20 cellular contexts compared by ENCODE assay signal in genomic region chr6:73870907-73871306, GRCh38.
"Had no signal": no experiment of that assay in that cellular context is flagged by ENCODE, and none has a peak within 500 bp of the region (broad histone marks: within the 10 kb centered on the region; RNA-seq: fewer than 3 reads in every experiment).

No MANE protein-coding gene starts in this region.

- H3K4me1 ChIP-seq: gastrocnemius medialis, psoas muscle, uterus had no signal

- DNase-seq: activated CD4-positive, alpha-beta T cell treated with anti-CD3 and anti-CD28 coated beads, Interleukin-2, amount 10 ng/mL, durations not matched to agents 7 days and 5 days; activated CD4-positive, CD25-positive, alpha-beta regulatory T cell treated with anti-CD3 and anti-CD28 coated beads, Interleukin-2, amount 50 U/mL, for 72 hours; activated CD8-positive, alpha-beta memory T cell treated with anti-CD3 and anti-CD28 coated beads, Interleukin-2, amount 10 ng/mL, durations not matched to agents 7 days and 5 days; activated CD8-positive, alpha-beta T cell treated with anti-CD3 and anti-CD28 coated beads for 36 hours; activated effector memory CD4-positive, alpha-beta T cell treated with anti-CD3 and anti-CD28 coated beads, Interleukin-2, amount 50 U/mL, for 16 hours; activated naive CD4-positive, alpha-beta T cell treated with anti-CD3 and anti-CD28 coated beads, Interleukin-2, amount 50 U/mL, for 16 hours; activated naive CD8-positive, alpha-beta T cell treated with anti-CD3 and anti-CD28 coated beads, Interleukin-2, amount 50 U/mL, for 24 hours; activated T-cell treated with anti-CD3 and anti-CD28 coated beads for 4 hours; gastrocnemius medialis; hypothalamus; left ventricle myocardium superior; midbrain; psoas muscle; right cardiac atrium; stimulated activated CD4-positive, alpha-beta T cell treated with anti-CD3 and anti-CD28 coated beads, Interleukin-4, amount 100 ng/mL, for 24 hours; stimulated activated naive CD8-positive, alpha-beta T cell treated with anti-CD3 and anti-CD28 coated beads, Interleukin-15, Interleukin-2, amounts not matched to agents 100 U/mL and 50 U/mL, for 24 hours; uterus; WERI-Rb-1 had no signal

- H3K27ac ChIP-seq: gastrocnemius medialis, psoas muscle, uterus, WERI-Rb-1 had no signal

- H3K27me3 Mint-ChIP-seq: activated CD4-positive, alpha-beta T cell treated with anti-CD3 and anti-CD28 coated beads, Interleukin-2, amount 10 ng/mL, durations not matched to agents 7 days and 5 days; activated naive CD8-positive, alpha-beta T cell treated with anti-CD3 and anti-CD28 coated beads, Interleukin-2, amount 50 U/mL, for 24 hours had no signal

- H3K27me3 ChIP-seq: gastrocnemius medialis, uterus had no signal

- H3K4me3 ChIP-seq: gastrocnemius medialis, psoas muscle, uterus had no signal

- H3K9me3 Mint-ChIP-seq: activated CD4-positive, alpha-beta T cell treated with anti-CD3 and anti-CD28 coated beads, Interleukin-2, amount 10 ng/mL, durations not matched to agents 7 days and 5 days; activated CD8-positive, alpha-beta T cell treated with anti-CD3 and anti-CD28 coated beads for 36 hours; activated naive CD8-positive, alpha-beta T cell treated with anti-CD3 and anti-CD28 coated beads, Interleukin-2, amount 50 U/mL, for 24 hours; T-helper 2 cell treated with Interferon-gamma antibody and Interleukin-4, amounts not matched to agents 5 μg/mL and 100 μg/mL, for 36 hours had no signal

- H3K4me1 Mint-ChIP-seq: activated naive CD8-positive, alpha-beta T cell treated with anti-CD3 and anti-CD28 coated beads, Interleukin-2, amount 50 U/mL, for 24 hours had no signal

- H3K9me3 ChIP-seq: gastrocnemius medialis, psoas muscle, uterus had no signal

- H3K27ac Mint-ChIP-seq: activated CD4-positive, alpha-beta T cell treated with anti-CD3 and anti-CD28 coated beads, Interleukin-2, amount 10 ng/mL, durations not matched to agents 7 days and 5 days; activated CD8-positive, alpha-beta memory T cell treated with anti-CD3 and anti-CD28 coated beads, Interleukin-2, amount 10 ng/mL, durations not matched to agents 7 days and 5 days; activated CD8-positive, alpha-beta T cell treated with anti-CD3 and anti-CD28 coated beads for 36 hours; activated naive CD8-positive, alpha-beta T cell treated with anti-CD3 and anti-CD28 coated beads, Interleukin-2, amount 50 U/mL, for 24 hours; natural killer cell treated with Interleukin-12 subunit alpha and Interleukin-12 subunit beta and Interleukin-15 and Interleukin-18, amount 100 ng/mL, for 72 hours; T-helper 2 cell treated with Interferon-gamma antibody and Interleukin-4, amounts not matched to agents 5 μg/mL and 100 μg/mL, for 36 hours had no signal

- H3K36me3 Mint-ChIP-seq: activated CD8-positive, alpha-beta memory T cell treated with anti-CD3 and anti-CD28 coated beads, Interleukin-2, amount 10 ng/mL, durations not matched to agents 7 days and 5 days; natural killer cell treated with Interleukin-12 subunit alpha and Interleukin-12 subunit beta and Interleukin-15 and Interleukin-18, amount 100 ng/mL, for 72 hours had no signal

- H3K36me3 ChIP-seq: gastrocnemius medialis, uterus, WERI-Rb-1 had no signal

- H3K4me3 Mint-ChIP-seq: activated CD4-positive, alpha-beta T cell treated with anti-CD3 and anti-CD28 coated beads, Interleukin-2, amount 10 ng/mL, durations not matched to agents 7 days and 5 days; activated CD8-positive, alpha-beta memory T cell treated with anti-CD3 and anti-CD28 coated beads, Interleukin-2, amount 10 ng/mL, durations not matched to agents 7 days and 5 days; activated CD8-positive, alpha-beta T cell treated with anti-CD3 and anti-CD28 coated beads for 36 hours; activated naive CD8-positive, alpha-beta T cell treated with anti-CD3 and anti-CD28 coated beads, Interleukin-2, amount 50 U/mL, for 24 hours; natural killer cell treated with Interleukin-12 subunit alpha and Interleukin-12 subunit beta and Interleukin-15 and Interleukin-18, amount 100 ng/mL, for 72 hours; T-helper 2 cell treated with Interferon-gamma antibody and Interleukin-4, amounts not matched to agents 5 μg/mL and 100 μg/mL, for 36 hours had no signal

- ATAC-seq: activated CD8-positive, alpha-beta memory T cell treated with anti-CD3 and anti-CD28 coated beads, Interleukin-2, amount 10 ng/mL, durations not matched to agents 7 days and 5 days; activated CD8-positive, alpha-beta T cell treated with anti-CD3 and anti-CD28 coated beads for 36 hours; activated naive CD8-positive, alpha-beta T cell treated with anti-CD3 and anti-CD28 coated beads, Interleukin-2, amount 50 U/mL, for 24 hours; gastrocnemius medialis; left ventricle myocardium superior; natural killer cell treated with Interleukin-12 subunit alpha and Interleukin-12 subunit beta and Interleukin-15 and Interleukin-18, amount 100 ng/mL, for 72 hours; psoas muscle; right cardiac atrium; stimulated activated naive CD8-positive, alpha-beta T cell treated with anti-CD3 and anti-CD28 coated beads, Interleukin-15, Interleukin-2, amounts not matched to agents 100 U/mL and 50 U/mL, for 24 hours had no signal
